In genomic region chr12:68358532-68359485, GRCh38 we compare ENCODE assay signal across 8 cellular contexts. TPM values are rescaled to one million over a fixed set of nuclear protein-coding genes. Genes with fewer than 3 reads are reported as not detected.
A peak's percentile ranks its signal among the peaks of the same experiment; 100 is the strongest.
DNase-seq lines count a peak whose midpoint lies in the region; ATAC-seq, FAIRE-seq and TF ChIP-seq lines count a peak whose summit lies in the region.

No MANE protein-coding gene starts in this region.

- TF ChIP-seq CTCF in KMS-11 (conservative IDR thresholded peaks at IDR 0.05; ENCODE audit: low read depth, low read length), result peak; percentile 95
- TF ChIP-seq CTCF in K562 (IDR thresholded peaks at IDR 0.05 in 2 of 3, conservative IDR thresholded peaks at IDR 0.05 in 1 of 3; ENCODE audit: insufficient read depth in 2 of 3, low read depth in 1 of 3, low read length in 3 of 3), result peak; percentile 44 to 71 (median 64)

- ATAC-seq in T-cell (replicated peaks in 1 of 4) (peak; percentile 83 to 93 (median 88)), K562 (peak; percentile 82)

- H3K36me3 ChIP-seq in H7 (replicated peaks; ENCODE audit: control insufficient read depth, insufficient read depth, low read length) (no peaks in the 10 kb centered on the region), KMS-11 (ENCODE audit: insufficient read depth) (no peaks in the 10 kb centered on the region), K562 (ENCODE audit: control insufficient read depth, insufficient read depth, low read length) (no peaks in the 10 kb centered on the region)

- TF ChIP-seq POLR2A in K562 (conservative IDR thresholded peaks at IDR 0.05), result no peak

- H3K36me3 Mint-ChIP-seq in T-cell, result no peaks in the 10 kb centered on the region

- in situ Hi-C loops in K562 (cut with MboI), result no loop called here

- TF ChIP-seq RAD21 in K562 (CRISPR knock-in tag; conservative IDR thresholded peaks at IDR 0.05 in 1 of 2, IDR thresholded peaks at IDR 0.05 in 1 of 2), result peak; percentile 58 to 87

- no peaks in the 10 kb centered on the region for H3K9me3 ChIP-seq in K562 (replicated peaks; ENCODE audit: control insufficient read depth, insufficient read depth, low read depth, low read length)
- H3K9me3 ChIP-seq in iPS-18c (ENCODE audit: control insufficient read depth, insufficient read depth, low read length), result no peaks in the 10 kb centered on the region

- H3K27me3 ChIP-seq in H7 (ENCODE audit: control insufficient read depth, insufficient read depth, low read length) (no peaks in the 10 kb centered on the region), KMS-11 (ENCODE audit: insufficient read depth, low read depth) (no peaks in the 10 kb centered on the region), K562 (ENCODE audit: control insufficient read depth in 2 of 2, insufficient read depth in 2 of 2, low read length in 2 of 2) (peaks cover 0 to 7% of the 10 kb centered on the region in 2 experiments; a peak in 2 of 5 replicates)

- H3K27ac Mint-ChIP-seq in T-cell, result peak overlapping the region; percentile 22 to 57

- H3K9me1 ChIP-seq in K562 (ENCODE audit: control insufficient read depth, insufficient read depth, low read length), result no peaks in the 10 kb centered on the region

- intact Hi-C loops in K562 (cut with micrococcal nuclease), result loop anchor here (1.0 to 10.0 kb wide), 2 partner anchors 136 to 306 kb away; no protein-coding TSS in a partner anchor

- peak overlapping the region; percentile 81 for H2AFZ ChIP-seq in KMS-11 (ENCODE audit: low read depth)
- H2AFZ ChIP-seq in K562 (ENCODE audit: low read depth, low read length), result no peak overlapping the region

- H3K4me1 Mint-ChIP-seq in T-cell, result peaks cover 22 to 36% (median 29%) of the 10 kb centered on the region in 3 donors

- peak; percentile 42 for FAIRE-seq in K562 (lab: Jason Lieb, UNC)

- no peaks in the 10 kb centered on the region for H3K27me3 Mint-ChIP-seq in T-cell

- BruUV-seq in K562 (replicated peaks; lab: Mats Ljungman, UMichigan), result no TSS peak

- H4K20me1 ChIP-seq in KMS-11 (ENCODE audit: insufficient read depth), result no peaks in the 10 kb centered on the region
- H4K20me1 ChIP-seq in K562 (replicated peaks; ENCODE audit: control insufficient read depth, insufficient read depth, low read length), result no peaks in the 10 kb centered on the region

- no peaks in the 10 kb centered on the region for H3K79me2 ChIP-seq in KMS-11 (ENCODE audit: insufficient read depth, low read depth)
- no peaks in the 10 kb centered on the region for H3K79me2 ChIP-seq in K562 (ENCODE audit: control insufficient read depth, insufficient read depth, low read length)

- no peak for TF ChIP-seq EP300 in K562 (IDR thresholded peaks at IDR 0.05; ENCODE audit: low read length)

- H3K27ac ChIP-seq in KMS-11, result peak overlapping the region; percentile 52
- no peak overlapping the region for H3K27ac ChIP-seq in K562 (ENCODE audit: extremely low read depth, low read depth, low read length)

- H3K4me2 ChIP-seq in KMS-11 (peak overlapping the region; percentile 44), K562 (ENCODE audit: insufficient read depth, low read length) (no peak overlapping the region)

- H3K9me3 Mint-ChIP-seq in T-cell, result no peaks in the 10 kb centered on the region

- CTCF ChIA-PET in T-cell (lab: Charles Lee) (interaction anchor here (0.5 to 1.8 kb wide), 23 partner anchors 18 to 895 kb away, joined by 3 to 17 read pairs (median 4); partner anchors contain the start of genes MDM2 (in 1 of the 2), NUP107 (in 1 of the 2) and SLC35E3 (in 1 of the 2)), K562 (lab: Yijun Ruan, JAX; ENCODE audit: low intra/inter-chr PET ratio) (interaction anchor here (0.7 kb wide), 1 partner anchor 986 kb away, joined by 3 read pairs; no protein-coding TSS in a partner anchor)

- H3K4me3 Mint-ChIP-seq in T-cell, result no peak overlapping the region

- peak overlapping the region; percentile 9; the same call in 1 of the 2 replicates for H3K9ac ChIP-seq in KMS-11
- H3K9ac ChIP-seq in K562 (ENCODE audit: insufficient read depth in 1 of 2, low read depth in 2 of 2, low read length in 2 of 2), result no peak overlapping the region

- DNase-seq in NCI-H2081 (lab: John Stamatoyannopoulos, UW), result peak; percentile 17 to 44
- no peak for DNase-seq in NCI-H2081 treated with DMSO at 0.1 percent for 48 hours (lab: John Stamatoyannopoulos, UW)
- peak; percentile 54 for DNase-seq in H7
- peak; percentile 20 to 72 (median 60) for DNase-seq in T-cell
- DNase-seq in K562 (ENCODE audit: extremely low read depth in 1 of 4, low spot score in 3 of 4), result peak; percentile 30 to 72 (median 38)
- peak; percentile 54 for DNase-seq in smooth muscle cell of the brain vasculature (ENCODE audit: low read depth, low spot score)

- peaks cover 55% of the 10 kb centered on the region for H3K4me1 ChIP-seq in KMS-11 (ENCODE audit: low read depth, poor library complexity, severe bottlenecking)
- peaks cover 0 to 15% of the 10 kb centered on the region in 2 experiments; a peak in 3 of 5 replicates for H3K4me1 ChIP-seq in K562 (replicated peaks in 1 of 2; ENCODE audit: control insufficient read depth in 2 of 2, insufficient read depth in 2 of 2, low read length in 2 of 2)

- H3K4me3 ChIP-seq in H7 (ENCODE audit: insufficient read depth, low read depth, low read length) (no peak overlapping the region), KMS-11 (IDR thresholded peaks at IDR 0.05; ENCODE audit: insufficient read depth, low read depth, low read length) (no peak overlapping the region), K562 (no peak overlapping the region), iPS-18c (ENCODE audit: insufficient read depth, low read depth, low read length) (peak overlapping the region; percentile 2; the same call in 1 of the 2 replicates)

- POLR2A ChIA-PET in T-cell (lab: Charles Lee), result interaction anchor here (0.5 to 1.0 kb wide), 5 partner anchors 17 to 285 kb away, joined by 3 to 5 read pairs (median 3); no protein-coding TSS in a partner anchor
- POLR2A ChIA-PET in K562 (lab: Yijun Ruan, JAX), result interaction anchor here (0.6 to 1.5 kb wide), 5 partner anchors 10 to 454 kb away, joined by 3 to 5 read pairs (median 4); partner anchors contain the start of gene MDM1

- 29% methylated on average over 10 of the region's 10 CpGs for WGBS in K562 (ENCODE audit: insufficient coverage, low coverage, missing lambda C conversion rate)

TF ChIP-seq in K562, 482 proteins besides CTCF, POLR2A, EP300 and RAD21 (continues in another document):
- TF ChIP-seq, protein P1, sequence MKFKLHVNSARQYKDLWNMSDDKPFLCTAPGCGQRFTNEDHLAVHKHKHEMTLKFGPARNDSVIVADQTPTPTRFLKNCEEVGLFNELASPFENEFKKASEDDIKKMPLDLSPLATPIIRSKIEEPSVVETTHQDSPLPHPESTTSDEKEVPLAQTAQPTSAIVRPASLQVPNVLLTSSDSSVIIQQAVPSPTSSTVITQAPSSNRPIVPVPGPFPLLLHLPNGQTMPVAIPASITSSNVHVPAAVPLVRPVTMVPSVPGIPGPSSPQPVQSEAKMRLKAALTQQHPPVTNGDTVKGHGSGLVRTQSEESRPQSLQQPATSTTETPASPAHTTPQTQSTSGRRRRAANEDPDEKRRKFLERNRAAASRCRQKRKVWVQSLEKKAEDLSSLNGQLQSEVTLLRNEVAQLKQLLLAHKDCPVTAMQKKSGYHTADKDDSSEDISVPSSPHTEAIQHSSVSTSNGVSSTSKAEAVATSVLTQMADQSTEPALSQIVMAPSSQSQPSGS (CRISPR knock-in tag; IDR thresholded peaks at IDR 0.05), result no peak
- TF ChIP-seq HDAC1 (IDR thresholded peaks at IDR 0.05) (peak in 1 of 2 experiments; percentile 60; a peak in 2 of 4 replicates), ZNF668 (CRISPR knock-in tag; IDR thresholded peaks at IDR 0.05) (no peak), MAFK (IDR thresholded peaks at IDR 0.05; ENCODE audit: low read length) (no peak)
- TF ChIP-seq, protein P2, sequence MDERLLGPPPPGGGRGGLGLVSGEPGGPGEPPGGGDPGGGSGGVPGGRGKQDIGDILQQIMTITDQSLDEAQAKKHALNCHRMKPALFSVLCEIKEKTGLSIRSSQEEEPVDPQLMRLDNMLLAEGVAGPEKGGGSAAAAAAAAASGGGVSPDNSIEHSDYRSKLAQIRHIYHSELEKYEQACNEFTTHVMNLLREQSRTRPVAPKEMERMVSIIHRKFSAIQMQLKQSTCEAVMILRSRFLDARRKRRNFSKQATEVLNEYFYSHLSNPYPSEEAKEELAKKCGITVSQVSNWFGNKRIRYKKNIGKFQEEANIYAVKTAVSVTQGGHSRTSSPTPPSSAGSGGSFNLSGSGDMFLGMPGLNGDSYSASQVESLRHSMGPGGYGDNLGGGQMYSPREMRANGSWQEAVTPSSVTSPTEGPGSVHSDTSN (CRISPR knock-in tag; IDR thresholded peaks at IDR 0.05; ENCODE audit: low read depth), result no peak
- TF ChIP-seq, protein P2 (tag; conservative IDR thresholded peaks at IDR 0.05; ENCODE audit: low read depth), result peak; percentile 91

RNA-seq across cellular contexts. Expression of gene MDM1, which starts 26.6 kb away (rescaled TPM):
- total RNA-seq in H7 (2014; rRNA removed; shearing (Covaris generic)), result 7.6 and 14.2 TPM in 2 replicates
- total RNA-seq in T-cell (10 to 100 TPM; 21.1 to 25.7 (median 23.8) TPM), K562 (2014; rRNA removed) (8.8 and 10.4 TPM in 2 replicates), K562 (2014; rRNA removed; fragmentation: Illumina TruSeq; extraction: Trizol) (14.1 and 16.7 TPM in 2 replicates), K562 (2015; rRNA removed; fragmentation: Illumina TruSeq; extraction: Trizol) (16.4 and 16.8 TPM in 2 replicates), K562 (2021) (9.1 and 11.3 TPM in 2 replicates)
- 9.7 and 33.5 TPM in 2 replicates for total RNA-seq in K562 (2011; cell fraction: chromatin; rRNA removed; ENCODE audit: low replicate concordance)
- total RNA-seq in K562 (2011; cell fraction: nucleolus; rRNA removed), result 4.5 and 5.0 TPM in 2 replicates
- 16.9 and 28.1 TPM in 2 replicates for total RNA-seq in K562 (2011; cell fraction: nucleoplasm; rRNA removed)
- polyA plus RNA-seq in K562 (2011; rRNA removed) (11.7 and 16.1 TPM in 2 replicates), K562 (2014; fragmentation: Illumina TruSeq; extraction: Trizol) (10.2 and 13.1 TPM in 2 replicates), K562 (2014; fragmentation: Nextera tagmentation; extraction: Ambion mirVana) (10 to 100 TPM in 1 of 2 experiments, 1 to 10 TPM in 1; 7.5 to 12.8 TPM), K562 (2014; rRNA removed) (13.8 and 15.5 TPM in 2 replicates)
- 1.5 and 3.5 TPM in 2 replicates for polyA plus RNA-seq in K562 (2011; cell fraction: cytosol; rRNA removed)
- polyA plus RNA-seq in K562 (2011; cell fraction: nucleus; rRNA removed), result 21.2 and 29.7 TPM in 2 replicates
- 8.0 and 8.2 TPM in 2 replicates for polyA plus RNA-seq in K562 (2012)
- polyA minus RNA-seq in K562 (2011; rRNA and poly(A)+ RNA removed), result 9.9 and 14.2 TPM in 2 replicates
- 1.9 and 5.3 TPM in 2 replicates for polyA minus RNA-seq in K562 (2011; cell fraction: cytosol; rRNA and poly(A)+ RNA removed)
- polyA minus RNA-seq in K562 (2011; cell fraction: nucleus; rRNA and poly(A)+ RNA removed), result 20.6 and 41.8 TPM in 2 replicates
